2 cellular contexts compared by ENCODE assay signal in genomic region chr19:18507021-18507726, GRCh38.
TF ChIP-seq lines count a peak whose summit lies in the region.

No MANE protein-coding gene starts in this region.

TF ChIP-seq in K562, 482 proteins besides CTCF, POLR2A, EP300 and RAD21 (continues in another document):
- TF ChIP-seq BACH1 (tag; IDR thresholded peaks at IDR 0.05) (no peak), GABPB1 (CRISPR knock-in tag; IDR thresholded peaks at IDR 0.05) (peak; percentile 32; the same call in 1 of the 2 replicates), ZNF121 (CRISPR knock-in tag; conservative IDR thresholded peaks at IDR 0.05) (no peak), NR2C2 (CRISPR knock-in tag; IDR thresholded peaks at IDR 0.05) (no peak), NR2C2 (tag; IDR thresholded peaks at IDR 0.05) (peak; percentile 77), YBX1 (IDR thresholded peaks at IDR 0.05) (no peak), ZNF766 (CRISPR knock-in tag; conservative IDR thresholded peaks at IDR 0.05) (0 out of 2 replicates have a peak, but pooled peaks have one; percentile 21), NR2C1 (IDR thresholded peaks at IDR 0.05) (peak; percentile 63; the same call in 1 of the 2 replicates), NR2C1 (tag; IDR thresholded peaks at IDR 0.05) (0 out of 2 replicates have a peak, but pooled peaks have one; percentile 43), ZBTB43 (CRISPR knock-in tag; IDR thresholded peaks at IDR 0.05) (no peak), MAZ (CRISPR knock-in tag; conservative IDR thresholded peaks at IDR 0.05 in 1 of 2, IDR thresholded peaks at IDR 0.05 in 1 of 2) (peak in 1 of 2 experiments; percentile 31; a peak in 1 of 4 replicates), KLF1 (tag; IDR thresholded peaks at IDR 0.05) (0 out of 2 replicates have a peak, but pooled peaks have one; percentile 24), SMARCE1 (IDR thresholded peaks at IDR 0.05) (0 out of 2 replicates have a peak, but pooled peaks have one; percentile 27), TEAD1 (CRISPR knock-in tag; IDR thresholded peaks at IDR 0.05) (no peak), GATA2 (CRISPR knock-in tag; IDR thresholded peaks at IDR 0.05) (peak; percentile 33; the same call in 1 of the 2 replicates), ELF4 (CRISPR knock-in tag; IDR thresholded peaks at IDR 0.05) (no peak), PHF20 (IDR thresholded peaks at IDR 0.05; ENCODE audit: partially characterized antibody) (no peak), ZFX (CRISPR knock-in tag; IDR thresholded peaks at IDR 0.05) (no peak), ARID1B (IDR thresholded peaks at IDR 0.05) (peak; percentile 32; the same call in 1 of the 2 replicates), YY1 (IDR thresholded peaks at IDR 0.05; ENCODE audit: borderline replicate concordance in 1 of 3, control insufficient read depth in 1 of 3, extremely low read depth in 1 of 3, insufficient read depth in 3 of 3, insufficient read length in 1 of 3, insufficient replicate concordance in 2 of 3, low read depth in 1 of 3, low read length in 2 of 3) (no peak), POLR2H (tag; IDR thresholded peaks at IDR 0.05; ENCODE audit: low read depth) (no peak)

TF ChIP-seq in HepG2, 621 proteins besides CTCF, POLR2A, EP300 and RAD21:
- TF ChIP-seq ZNF687 (CRISPR knock-in tag; IDR thresholded peaks at IDR 0.05): peak; percentile 65
- TF ChIP-seq MYC (CRISPR knock-in tag; IDR thresholded peaks at IDR 0.05; ENCODE audit: borderline replicate concordance): 0 out of 2 replicates have a peak, but pooled peaks have one; percentile 16
- no peak for TF ChIP-seq MIER2 (CRISPR knock-in tag; IDR thresholded peaks at IDR 0.05)
- peak; percentile 55; the same call in 1 of the 2 replicates for TF ChIP-seq ZSCAN25 (CRISPR knock-in tag; IDR thresholded peaks at IDR 0.05)
- TF ChIP-seq MAX (IDR thresholded peaks at IDR 0.05): no peak
- no peak for TF ChIP-seq HNF4G (IDR thresholded peaks at IDR 0.05; ENCODE audit: borderline replicate concordance, low read depth, low read length)
- TF ChIP-seq HNF4G (CRISPR knock-in tag; IDR thresholded peaks at IDR 0.05; ENCODE audit: borderline replicate concordance, low read depth): peak; percentile 27; the same call in 1 of the 2 replicates
- TF ChIP-seq ZNF619 (CRISPR knock-in tag; IDR thresholded peaks at IDR 0.05): 0 out of 2 replicates have a peak, but pooled peaks have one; percentile 30
- TF ChIP-seq ZNF484 (CRISPR knock-in tag; IDR thresholded peaks at IDR 0.05; ENCODE audit: borderline replicate concordance, low read depth): no peak
- TF ChIP-seq ZNF616 (CRISPR knock-in tag; IDR thresholded peaks at IDR 0.05; ENCODE audit: low read depth): no peak
- TF ChIP-seq HNF1B (CRISPR knock-in tag; IDR thresholded peaks at IDR 0.05): 0 out of 2 replicates have a peak, but pooled peaks have one; percentile 16
- 0 out of 2 replicates have a peak, but pooled peaks have one; percentile 27 for TF ChIP-seq ATF2 (CRISPR knock-in tag; IDR thresholded peaks at IDR 0.05)
- 0 out of 2 replicates have a peak, but pooled peaks have one; percentile 27 for TF ChIP-seq GFI1 (CRISPR knock-in tag; IDR thresholded peaks at IDR 0.05; ENCODE audit: borderline replicate concordance)
- TF ChIP-seq HNF4A (CRISPR knock-in tag; IDR thresholded peaks at IDR 0.05): peak; percentile 55
- TF ChIP-seq KMT2A (CRISPR knock-in tag; IDR thresholded peaks at IDR 0.05): 0 out of 2 replicates have a peak, but pooled peaks have one; percentile 7
- TF ChIP-seq ARNT (IDR thresholded peaks at IDR 0.05): no peak
- TF ChIP-seq ZNF605 (CRISPR knock-in tag; IDR thresholded peaks at IDR 0.05): peak; percentile 8; the same call in 1 of the 2 replicates
- 0 out of 2 replicates have a peak, but pooled peaks have one; percentile 5 for TF ChIP-seq HDAC1 (CRISPR knock-in tag; IDR thresholded peaks at IDR 0.05)
- no peak for TF ChIP-seq HIC2 (CRISPR knock-in tag; IDR thresholded peaks at IDR 0.05; ENCODE audit: low read depth)
- TF ChIP-seq MTF1 (CRISPR knock-in tag; IDR thresholded peaks at IDR 0.05): 0 out of 2 replicates have a peak, but pooled peaks have one; percentile 31
- peak; percentile 66; the same call in 1 of the 2 replicates for TF ChIP-seq ZBTB38 (CRISPR knock-in tag; IDR thresholded peaks at IDR 0.05)
- no peak for TF ChIP-seq ZKSCAN8 (CRISPR knock-in tag; IDR thresholded peaks at IDR 0.05; ENCODE audit: borderline replicate concordance)
- TF ChIP-seq MATR3 (CRISPR knock-in tag; IDR thresholded peaks at IDR 0.05): no peak
- no peak for TF ChIP-seq ZBTB33 (CRISPR knock-in tag; IDR thresholded peaks at IDR 0.05)
- TF ChIP-seq SMAD9 (CRISPR knock-in tag; IDR thresholded peaks at IDR 0.05): no peak
- TF ChIP-seq ETV5 (CRISPR knock-in tag; IDR thresholded peaks at IDR 0.05; ENCODE audit: borderline replicate concordance): peak; percentile 4; the same call in 1 of the 2 replicates
- no peak for TF ChIP-seq KLF12 (CRISPR knock-in tag; IDR thresholded peaks at IDR 0.05; ENCODE audit: borderline replicate concordance)
- 0 out of 2 replicates have a peak, but pooled peaks have one; percentile 31 for TF ChIP-seq ZFX (CRISPR knock-in tag; IDR thresholded peaks at IDR 0.05; ENCODE audit: low read depth)
- no peak for TF ChIP-seq HBP1 (CRISPR knock-in tag; IDR thresholded peaks at IDR 0.05; ENCODE audit: low read depth)
- no peak for TF ChIP-seq FOSL2 (CRISPR knock-in tag; IDR thresholded peaks at IDR 0.05)
- no peak for TF ChIP-seq ZFP36 (IDR thresholded peaks at IDR 0.05; ENCODE audit: borderline replicate concordance, low read depth, low read length, partially characterized antibody)
- TF ChIP-seq ZNF652 (CRISPR knock-in tag; IDR thresholded peaks at IDR 0.05; ENCODE audit: borderline replicate concordance, low read depth): peak; percentile 39; the same call in 1 of the 2 replicates
- TF ChIP-seq ZNF614 (CRISPR knock-in tag; IDR thresholded peaks at IDR 0.05; ENCODE audit: borderline replicate concordance): no peak
TF ChIP-seq in HepG2: peak in this region for 17.
